ENCODE assay signal across 1 cellular context in the genomic region with DNA sequence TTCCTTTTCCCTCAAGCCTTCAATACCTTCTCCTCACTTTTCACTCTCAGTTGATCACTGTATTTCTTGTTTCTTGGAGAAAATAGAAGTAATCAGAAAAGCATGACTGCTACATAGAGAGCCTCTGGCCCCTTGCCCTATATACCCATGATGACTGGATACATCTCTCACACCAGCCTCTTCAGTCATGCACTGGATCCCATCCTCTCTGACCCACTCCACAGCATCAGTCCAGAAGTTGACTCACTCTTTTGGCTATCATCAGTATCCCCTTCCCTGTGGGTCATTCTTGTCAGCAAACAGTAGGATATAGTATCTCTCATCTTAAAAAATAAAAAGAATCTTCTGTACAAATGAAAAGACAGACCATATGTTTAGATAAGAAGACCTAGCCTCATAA.
TF ChIP-seq lines count a peak whose summit lies in the region.

No MANE protein-coding gene starts in this region.

TF ChIP-seq in endothelial cell of umbilical vein, 7 proteins besides CTCF, POLR2A, EP300 and RAD21:
- TF ChIP-seq POLR2AphosphoS5 (IDR thresholded peaks at IDR 0.05; ENCODE audit: insufficient read depth, low read depth, low read length), result no peak
- TF ChIP-seq, protein P1, sequence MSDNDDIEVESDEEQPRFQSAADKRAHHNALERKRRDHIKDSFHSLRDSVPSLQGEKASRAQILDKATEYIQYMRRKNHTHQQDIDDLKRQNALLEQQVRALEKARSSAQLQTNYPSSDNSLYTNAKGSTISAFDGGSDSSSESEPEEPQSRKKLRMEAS (IDR thresholded peaks at IDR 0.05; ENCODE audit: insufficient read depth, insufficient read length), result no peak
- no peak for TF ChIP-seq FOS (IDR thresholded peaks at IDR 0.05; ENCODE audit: borderline replicate concordance, insufficient read depth, low read length)
- no peak for TF ChIP-seq GATA2 (IDR thresholded peaks at IDR 0.05; ENCODE audit: insufficient read depth, insufficient read length, low read depth, low read length)
- TF ChIP-seq JUN (IDR thresholded peaks at IDR 0.05; ENCODE audit: borderline replicate concordance, insufficient read depth, insufficient read length, low read depth), result no peak
- TF ChIP-seq MYC (IDR thresholded peaks at IDR 0.05; ENCODE audit: low read depth, low read length), result no peak
- no peak for TF ChIP-seq EZH2 (IDR thresholded peaks at IDR 0.05; ENCODE audit: borderline replicate concordance, low read depth, low read length, severe bottlenecking)
